ENCODE assay signal across 17 cellular contexts in genomic region chr1:3895279-3895950, GRCh38.
"Had no signal": no experiment of that assay in that cellular context is flagged by ENCODE, and none has a peak within 500 bp of the region (broad histone marks: within the 10 kb centered on the region; RNA-seq: fewer than 3 reads in every experiment).

No MANE protein-coding gene starts in this region.

- H3K27ac ChIP-seq: body of pancreas, left ventricle myocardium inferior, suprapubic skin, upper lobe of right lung, VCaP had no signal

- H3K27me3 ChIP-seq: body of pancreas, suprapubic skin, upper lobe of right lung had no signal

- H3K9me3 ChIP-seq: body of pancreas, SK-N-SH, suprapubic skin, upper lobe of right lung had no signal

- DNase-seq: activated CD4-positive, alpha-beta memory T cell treated with anti-CD3 and anti-CD28 coated beads, Interleukin-2, amount 10 ng/mL, durations not matched to agents 7 days and 5 days; activated naive CD4-positive, alpha-beta T cell; activated naive CD8-positive, alpha-beta T cell treated with anti-CD3 and anti-CD28 coated beads, Interleukin-2, amount 50 U/mL, for 24 hours; activated T-cell treated with anti-CD3 and anti-CD28 coated beads, Interleukin-2, amount 50 U/mL, for 72 hours; body of pancreas; head of caudate nucleus; left ventricle myocardium inferior; mesendoderm; SK-N-SH; stimulated activated CD4-positive, alpha-beta T cell treated with anti-CD3 and anti-CD28 coated beads, Interleukin-2, amount 100 ng/mL, for 24 hours; stimulated activated naive CD4-positive, alpha-beta T cell treated with Interleukin-2 at 50 U/mL for 16 hours; T-helper 1 cell; upper lobe of right lung had no signal

- H3K4me2 ChIP-seq: SK-N-SH had no signal

- H3K4me3 ChIP-seq: body of pancreas, left ventricle myocardium inferior, suprapubic skin, upper lobe of right lung had no signal

- ATAC-seq: activated naive CD8-positive, alpha-beta T cell treated with anti-CD3 and anti-CD28 coated beads, Interleukin-2, amount 50 U/mL, for 24 hours; activated T-cell treated with anti-CD3 and anti-CD28 coated beads, Interleukin-2, amount 50 U/mL, for 72 hours; body of pancreas; esophagus mucosa; right cardiac atrium; upper lobe of right lung had no signal

- H3K9ac ChIP-seq: SK-N-SH had no signal
